ENCODE assay signal across 26 cellular contexts in genomic region chr2:52428224-52428623, GRCh38.
"Had no signal": no experiment of that assay in that cellular context is flagged by ENCODE, and none has a peak within 500 bp of the region (broad histone marks: within the 10 kb centered on the region; RNA-seq: fewer than 3 reads in every experiment).

No MANE protein-coding gene starts in this region.

- H3K4me1 Mint-ChIP-seq: activated CD4-positive, alpha-beta memory T cell treated with anti-CD3 and anti-CD28 coated beads, Interleukin-2, amount 10 ng/mL, durations not matched to agents 7 days and 5 days; activated CD4-positive, alpha-beta T cell treated with anti-CD3 and anti-CD28 coated beads, Interleukin-2, amount 10 ng/mL, durations not matched to agents 7 days and 5 days; activated naive CD8-positive, alpha-beta T cell treated with anti-CD3 and anti-CD28 coated beads for 36 hours; naive thymus-derived CD4-positive, alpha-beta T cell; T-helper 17 cell had no signal

- H3K4me3 ChIP-seq: adrenal gland, right lobe of liver, thoracic aorta, uterus had no signal

- DNase-seq: activated CD4-positive, alpha-beta memory T cell treated with anti-CD3 and anti-CD28 coated beads, Interleukin-2, amount 10 ng/mL, durations not matched to agents 7 days and 5 days; activated CD4-positive, alpha-beta T cell treated with anti-CD3 and anti-CD28 coated beads for 1 hour; activated CD4-positive, alpha-beta T cell treated with anti-CD3 and anti-CD28 coated beads, Interleukin-2, amount 10 ng/mL, durations not matched to agents 7 days and 5 days; activated CD8-positive, alpha-beta memory T cell treated with anti-CD3 and anti-CD28 coated beads, Interleukin-2, amount 50 U/mL, for 48 hours; activated naive CD4-positive, alpha-beta T cell treated with anti-CD3 and anti-CD28 coated beads for 36 hours; activated naive CD8-positive, alpha-beta T cell treated with anti-CD3 and anti-CD28 coated beads for 36 hours; activated T-cell treated with anti-CD3 and anti-CD28 coated beads, Interleukin-2, amount 50 U/mL, for 24 hours; adrenal gland; brain microvascular endothelial cell; caudate nucleus; left cardiac atrium; mammary epithelial cell; midbrain; naive thymus-derived CD4-positive, alpha-beta T cell; right lobe of liver; stimulated activated CD4-positive, alpha-beta T cell treated with anti-CD3 and anti-CD28 coated beads, Interleukin-2, amount 100 ng/mL, for 48 hours; T-helper 17 cell; T1000; trophoblast cell; uterus had no signal

- H3K27me3 ChIP-seq: adrenal gland, brain microvascular endothelial cell, right lobe of liver, uterus had no signal

- H3K27ac ChIP-seq: adrenal gland, brain microvascular endothelial cell, right lobe of liver, thoracic aorta, uterus had no signal

- ATAC-seq: left cardiac atrium; naive thymus-derived CD4-positive, alpha-beta T cell; right lobe of liver; T-helper 17 cell had no signal

- FAIRE-seq: astrocyte, frontal cortex, keratinocyte had no signal

- H3K9me3 ChIP-seq: adrenal gland, right lobe of liver, thoracic aorta, uterus had no signal

- H3K4me3 Mint-ChIP-seq: activated CD4-positive, alpha-beta memory T cell treated with anti-CD3 and anti-CD28 coated beads, Interleukin-2, amount 10 ng/mL, durations not matched to agents 7 days and 5 days; activated CD4-positive, alpha-beta T cell treated with anti-CD3 and anti-CD28 coated beads, Interleukin-2, amount 10 ng/mL, durations not matched to agents 7 days and 5 days; activated naive CD4-positive, alpha-beta T cell treated with anti-CD3 and anti-CD28 coated beads for 36 hours; activated naive CD8-positive, alpha-beta T cell treated with anti-CD3 and anti-CD28 coated beads for 36 hours; activated T-cell treated with anti-CD3 and anti-CD28 coated beads, Interleukin-2, amount 50 U/mL, for 24 hours; dendritic cell treated with granulocyte-macrophage colony-stimulating factor and Interleukin-4, amounts not matched to agents 40 ng/mL and 50 ng/mL, for 4 days; naive thymus-derived CD4-positive, alpha-beta T cell; stimulated activated naive CD8-positive, alpha-beta T cell treated with anti-CD3 and anti-CD28 coated beads, Interleukin-15, Interleukin-2, amounts not matched to agents 100 ng/mL and 50 ng/mL, for 24 hours; T-helper 17 cell had no signal

- H3K27me3 Mint-ChIP-seq: activated CD4-positive, alpha-beta memory T cell treated with anti-CD3 and anti-CD28 coated beads, Interleukin-2, amount 10 ng/mL, durations not matched to agents 7 days and 5 days; activated CD4-positive, alpha-beta T cell treated with anti-CD3 and anti-CD28 coated beads, Interleukin-2, amount 10 ng/mL, durations not matched to agents 7 days and 5 days; activated naive CD8-positive, alpha-beta T cell treated with anti-CD3 and anti-CD28 coated beads for 36 hours; activated T-cell treated with anti-CD3 and anti-CD28 coated beads, Interleukin-2, amount 50 U/mL, for 24 hours; dendritic cell treated with granulocyte-macrophage colony-stimulating factor and Interleukin-4, amounts not matched to agents 40 ng/mL and 50 ng/mL, for 4 days; naive thymus-derived CD4-positive, alpha-beta T cell; stimulated activated naive CD8-positive, alpha-beta T cell treated with anti-CD3 and anti-CD28 coated beads, Interleukin-15, Interleukin-2, amounts not matched to agents 100 ng/mL and 50 ng/mL, for 24 hours; T-helper 17 cell had no signal

- H3K9me3 Mint-ChIP-seq: activated naive CD4-positive, alpha-beta T cell treated with anti-CD3 and anti-CD28 coated beads for 36 hours had no signal

- H3K36me3 ChIP-seq: adrenal gland, brain microvascular endothelial cell, right lobe of liver, thoracic aorta, uterus had no signal

- H3K4me1 ChIP-seq: adrenal gland, uterus had no signal

- H3K27ac Mint-ChIP-seq: activated CD4-positive, alpha-beta memory T cell treated with anti-CD3 and anti-CD28 coated beads, Interleukin-2, amount 10 ng/mL, durations not matched to agents 7 days and 5 days; activated CD4-positive, alpha-beta T cell treated with anti-CD3 and anti-CD28 coated beads, Interleukin-2, amount 10 ng/mL, durations not matched to agents 7 days and 5 days; activated naive CD4-positive, alpha-beta T cell treated with anti-CD3 and anti-CD28 coated beads for 36 hours; activated naive CD8-positive, alpha-beta T cell treated with anti-CD3 and anti-CD28 coated beads for 36 hours; activated T-cell treated with anti-CD3 and anti-CD28 coated beads, Interleukin-2, amount 50 U/mL, for 24 hours; dendritic cell treated with granulocyte-macrophage colony-stimulating factor and Interleukin-4, amounts not matched to agents 40 ng/mL and 50 ng/mL, for 4 days; naive thymus-derived CD4-positive, alpha-beta T cell; stimulated activated naive CD8-positive, alpha-beta T cell treated with anti-CD3 and anti-CD28 coated beads, Interleukin-15, Interleukin-2, amounts not matched to agents 100 ng/mL and 50 ng/mL, for 24 hours; T-helper 17 cell had no signal

- H3K36me3 Mint-ChIP-seq: activated naive CD8-positive, alpha-beta T cell treated with anti-CD3 and anti-CD28 coated beads for 36 hours; naive thymus-derived CD4-positive, alpha-beta T cell had no signal
